ENCODE assay signal across 25 cellular contexts in genomic region chr1:208349679-208350330, GRCh38.
DNase-seq lines count a peak whose midpoint lies in the region; ATAC-seq and TF ChIP-seq lines count a peak whose summit lies in the region.
"Had no signal": no experiment of that assay in that cellular context is flagged by ENCODE, and none has a peak within 500 bp of the region (broad histone marks: within the 10 kb centered on the region; RNA-seq: fewer than 3 reads in every experiment).

No MANE protein-coding gene starts in this region.

- no peaks in the 10 kb centered on the region for H3K79me2 ChIP-seq in neural progenitor cell (ENCODE audit: low read depth)
- H3K79me2 ChIP-seq: parathyroid adenoma had no signal

- peaks cover 28% of the 10 kb centered on the region for H3K4me1 ChIP-seq in neural progenitor cell
- H3K4me1 ChIP-seq: gastrocnemius medialis, parathyroid adenoma, right lobe of liver had no signal

- H4K20me1 ChIP-seq in neural progenitor cell (ENCODE audit: low read depth) = no peaks in the 10 kb centered on the region

- H3K4me3 Mint-ChIP-seq in brain (no peak overlapping the region), neural progenitor cell (no peak overlapping the region)
- H3K4me3 Mint-ChIP-seq: CD4-positive, alpha-beta T cell; memory B cell; naive B cell; stimulated activated naive CD8-positive, alpha-beta T cell treated with anti-CD3 and anti-CD28 coated beads, Interleukin-15, amount 100 ng/mL, for 72 hours had no signal

- ATAC-seq in HG02852 (IDR thresholded peaks at IDR 0.05; ENCODE audit: unreplicated experiment) = no peak
- ATAC-seq: esophagus mucosa; gastrocnemius medialis; HCT116; right lobe of liver; stimulated activated naive CD8-positive, alpha-beta T cell treated with anti-CD3 and anti-CD28 coated beads, Interleukin-15, amount 100 ng/mL, for 72 hours had no signal

- H3K9me3 ChIP-seq in neural progenitor cell (ENCODE audit: low read depth) = no peaks in the 10 kb centered on the region
- H3K9me3 ChIP-seq: gastrocnemius medialis, right lobe of liver, tibial nerve had no signal

- H3K4me3 ChIP-seq in neural progenitor cell = no peak overlapping the region
- H3K4me3 ChIP-seq: gastrocnemius medialis, right lobe of liver, tibial nerve had no signal

- no peak overlapping the region for H3K9ac ChIP-seq in neural progenitor cell
- H3K9ac ChIP-seq: parathyroid adenoma had no signal

- H3K27me3 ChIP-seq in neural progenitor cell = no peaks in the 10 kb centered on the region
- H3K27me3 ChIP-seq: gastrocnemius medialis, right lobe of liver, tibial nerve had no signal

- peak; percentile 41 for DNase-seq in NCI-H1436 treated with DMSO at 0.1 percent for 48 hours (lab: John Stamatoyannopoulos, UW)
- DNase-seq in NCI-H2227 treated with DMSO at 0.1 percent for 48 hours (lab: John Stamatoyannopoulos, UW) = peak; percentile 68
- DNase-seq in neural progenitor cell (ENCODE audit: low spot score) = peak; percentile 69
- DNase-seq in activated CD4-positive, alpha-beta T cell treated with anti-CD3 and anti-CD28 coated beads for 1 hour = no peak
- no peak for DNase-seq in SHP77 (lab: John Stamatoyannopoulos, UW)
- DNase-seq: activated CD4-positive, alpha-beta T cell treated with anti-CD3 and anti-CD28 coated beads, Interleukin-2, amount 50 U/mL, for 4 hours; activated effector memory CD4-positive, alpha-beta T cell treated with Interleukin-2 at 50 U/mL for 16 hours; CD4-positive, alpha-beta T cell; DMS153; effector memory CD4-positive, alpha-beta T cell; gastrocnemius medialis; GF-D8; Kasumi-1; naive B cell; right lobe of liver; RPMI8226; stimulated activated naive CD8-positive, alpha-beta T cell treated with anti-CD3 and anti-CD28 coated beads, Interleukin-15, amount 100 ng/mL, for 72 hours; WERI-Rb-1 had no signal

- H3K36me3 ChIP-seq in neural progenitor cell = no peaks in the 10 kb centered on the region
- H3K36me3 ChIP-seq: gastrocnemius medialis, right lobe of liver, tibial nerve, WERI-Rb-1 had no signal

- H3K27ac ChIP-seq in neural progenitor cell = no peak overlapping the region
- H3K27ac ChIP-seq: gastrocnemius medialis, parathyroid adenoma, right lobe of liver, tibial nerve, WERI-Rb-1 had no signal

- H3F3A ChIP-seq in neural progenitor cell (ENCODE audit: low read depth) = peaks cover 1% of the 10 kb centered on the region

- no peak overlapping the region for H2AFZ ChIP-seq in neural progenitor cell (replicated peaks)
- H2AFZ ChIP-seq: parathyroid adenoma had no signal

- H3K9me3 Mint-ChIP-seq in brain = peaks cover 0 to 9% (median 4%) of the 10 kb centered on the region in 5 experiments
- H3K9me3 Mint-ChIP-seq in neural progenitor cell = no peaks in the 10 kb centered on the region
- H3K9me3 Mint-ChIP-seq: CD4-positive, alpha-beta T cell; memory B cell; stimulated activated naive CD8-positive, alpha-beta T cell treated with anti-CD3 and anti-CD28 coated beads, Interleukin-15, amount 100 ng/mL, for 72 hours had no signal

- peaks cover 3% of the 10 kb centered on the region for H3K27me3 Mint-ChIP-seq in brain
- H3K27me3 Mint-ChIP-seq in neural progenitor cell (ENCODE audit: insufficient read depth, low read depth) = peaks cover 2% of the 10 kb centered on the region
- H3K27me3 Mint-ChIP-seq: CD4-positive, alpha-beta T cell; stimulated activated naive CD8-positive, alpha-beta T cell treated with anti-CD3 and anti-CD28 coated beads, Interleukin-15, amount 100 ng/mL, for 72 hours had no signal

- peak overlapping the region in 3 of 5 experiments; percentile 8 to 81 (median 16) for H3K27ac Mint-ChIP-seq in brain
- H3K27ac Mint-ChIP-seq in neural progenitor cell = peak overlapping the region; percentile 27
- H3K27ac Mint-ChIP-seq: CD4-positive, alpha-beta T cell; memory B cell; stimulated activated naive CD8-positive, alpha-beta T cell treated with anti-CD3 and anti-CD28 coated beads, Interleukin-15, amount 100 ng/mL, for 72 hours had no signal

- TF ChIP-seq CTCF in brain (conservative IDR thresholded peaks at IDR 0.05) (no peak), neural progenitor cell (IDR thresholded peaks at IDR 0.05) (no peak)

- H3K36me3 Mint-ChIP-seq in brain (no peaks in the 10 kb centered on the region), neural progenitor cell (no peaks in the 10 kb centered on the region)
- H3K36me3 Mint-ChIP-seq: memory B cell, naive B cell had no signal

- H3K4me2 ChIP-seq in neural progenitor cell = peak overlapping the region; percentile 52

- peaks cover 18% of the 10 kb centered on the region for H3K4me1 Mint-ChIP-seq in brain
- H3K4me1 Mint-ChIP-seq in neural progenitor cell = peaks cover 5% of the 10 kb centered on the region
- H3K4me1 Mint-ChIP-seq: memory B cell; naive B cell; stimulated activated naive CD8-positive, alpha-beta T cell treated with anti-CD3 and anti-CD28 coated beads, Interleukin-15, amount 100 ng/mL, for 72 hours had no signal

Comparison
In these comparisons a context has a peak if more than half of its experiments do, and no peak if none do; other contexts are left out.
1. DNase-seq: peak in NCI-H1436 treated with DMSO at 0.1 percent for 48 hours (single experiment), NCI-H2227 treated with DMSO at 0.1 percent for 48 hours (single experiment) and neural progenitor cell (single experiment); none in activated CD4-positive, alpha-beta T cell treated with anti-CD3 and anti-CD28 coated beads for 1 hour (single experiment) and SHP77 (0 of 2).